ENCODE assay signal across 9 cellular contexts in the genomic region with DNA sequence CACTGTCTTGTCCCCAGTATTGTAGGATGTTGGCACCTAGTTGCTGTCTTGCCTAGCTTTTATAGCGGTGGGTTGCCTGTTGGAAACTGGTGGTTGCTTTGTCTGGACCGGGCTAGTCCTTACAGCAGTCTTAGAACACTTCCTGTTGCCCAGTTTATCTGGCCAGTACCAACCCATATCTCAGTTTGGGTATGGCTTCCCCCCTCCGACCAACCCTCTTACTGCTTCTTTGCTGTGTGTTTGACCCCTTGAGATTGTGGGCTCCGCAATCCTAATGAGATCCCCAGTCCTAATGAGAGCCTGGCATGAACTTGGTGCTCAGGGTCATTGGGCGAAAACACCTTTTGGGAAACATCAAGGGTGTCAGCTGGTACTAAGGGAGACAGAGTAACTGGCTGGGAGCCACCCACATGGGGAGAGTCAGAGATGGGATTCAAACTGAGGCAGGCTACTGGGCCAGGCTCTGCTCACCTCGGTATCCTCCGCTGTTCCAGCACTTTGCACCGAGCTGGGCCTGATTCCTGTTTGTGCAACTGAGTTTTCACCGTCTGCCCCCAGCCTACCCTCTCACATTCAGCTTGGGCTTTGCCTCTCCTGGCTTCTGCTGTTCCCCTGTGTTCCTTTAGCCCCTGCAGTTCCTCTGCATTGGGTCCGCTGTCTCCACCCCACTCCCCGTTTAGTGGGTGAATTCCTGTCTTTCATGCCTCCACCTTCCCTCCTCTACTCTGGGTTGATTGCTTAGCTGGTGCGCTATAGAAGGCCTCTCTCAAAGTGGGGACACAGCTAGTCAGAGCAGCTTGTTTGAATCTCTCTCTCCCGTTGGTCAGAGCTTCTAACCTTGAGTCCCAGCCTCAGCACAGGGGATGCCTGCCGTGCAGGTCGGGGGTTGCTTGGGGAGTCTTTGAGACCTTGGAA. TPM values are rescaled to one million over a fixed set of nuclear protein-coding genes. Genes with fewer than 3 reads are reported as not detected.
A peak's percentile ranks its signal among the peaks of the same experiment; 100 is the strongest.
DNase-seq lines count a peak whose midpoint lies in the region; ATAC-seq, FAIRE-seq and TF ChIP-seq lines count a peak whose summit lies in the region.
"Had no signal": no experiment of that assay in that cellular context is flagged by ENCODE, and none has a peak within 500 bp of the region (broad histone marks: within the 10 kb centered on the region; RNA-seq: fewer than 3 reads in every experiment).

No MANE protein-coding gene starts in this region.

- CTCF ChIA-PET in K562 (lab: Yijun Ruan, JAX; ENCODE audit: low intra/inter-chr PET ratio): interaction anchor here (0.6 kb wide), 1 partner anchor 38 kb away, joined by 3 read pairs; no protein-coding TSS in a partner anchor

- FAIRE-seq in K562 (lab: Jason Lieb, UNC) (peak; percentile 15), HTR-8/SVneo (lab: Jason Lieb, UNC) (no peak)

- H3K36me3 ChIP-seq in heart left ventricle: no peaks in the 10 kb centered on the region
- peaks cover 19% of the 10 kb centered on the region; the same call in 2 of the 3 replicates for H3K36me3 ChIP-seq in K562 (ENCODE audit: control insufficient read depth, insufficient read depth, low read length)
- H3K36me3 ChIP-seq in mucosa of stomach (ENCODE audit: control insufficient read depth, insufficient read depth, low read length): no peaks in the 10 kb centered on the region
- H3K36me3 ChIP-seq in vagina: no peaks in the 10 kb centered on the region

- TF ChIP-seq POLR2A in heart left ventricle (IDR thresholded peaks at IDR 0.05) (no peak), K562 (conservative IDR thresholded peaks at IDR 0.05) (no peak), vagina (IDR thresholded peaks at IDR 0.05) (no peak)

- TF ChIP-seq CTCF in heart left ventricle (IDR thresholded peaks at IDR 0.05): no peak
- TF ChIP-seq CTCF in K562 (IDR thresholded peaks at IDR 0.05 in 2 of 3, conservative IDR thresholded peaks at IDR 0.05 in 1 of 3; ENCODE audit: insufficient read depth in 2 of 3, low read depth in 1 of 3, low read length in 3 of 3): 0 out of 6 replicates have a peak, but pooled peaks of 1 of the 3 experiments have one; percentile 1
- TF ChIP-seq CTCF in vagina (IDR thresholded peaks at IDR 0.05): no peak

- DNase-seq in heart left ventricle (no peak), left ventricle myocardium superior (no peak), K562 (ENCODE audit: extremely low read depth in 1 of 4, low spot score in 3 of 4) (peak in 1 of 4 experiments; percentile 54), vagina (ENCODE audit: extremely low spot score in 2 of 2) (no peak), AG08395 (ENCODE audit: low spot score) (no peak), HTR-8/SVneo (ENCODE audit: insufficient read length, low spot score) (no peak)

- H3K27ac ChIP-seq in heart left ventricle (peak overlapping the region in 10 of 12 donors; percentile 18 to 100 (median 60)), K562 (ENCODE audit: extremely low read depth, low read depth, low read length) (peak overlapping the region; percentile 98), vagina (peak overlapping the region; percentile 40)
- H3K27ac ChIP-seq: KMS-11 had no signal

- H3K4me1 ChIP-seq in heart left ventricle (peaks cover 4 to 76% (median 36%) of the 10 kb centered on the region in 12 donors), K562 (replicated peaks in 1 of 2; ENCODE audit: control insufficient read depth in 2 of 2, insufficient read depth in 2 of 2, low read length in 2 of 2) (peaks cover 62 to 77% of the 10 kb centered on the region in 2 experiments), mucosa of stomach (ENCODE audit: control insufficient read depth, insufficient read depth, low read length) (peaks cover 34% of the 10 kb centered on the region), vagina (peaks cover 48% of the 10 kb centered on the region)

- H3K4me2 ChIP-seq in K562 (ENCODE audit: insufficient read depth, low read length): peak overlapping the region; percentile 88

- H3K9ac ChIP-seq in K562 (ENCODE audit: insufficient read depth in 1 of 2, low read depth in 2 of 2, low read length in 2 of 2) (peak overlapping the region; percentile 93 to 98), mucosa of stomach (ENCODE audit: low read length) (peak overlapping the region; percentile 85)

- no peak overlapping the region for H2AFZ ChIP-seq in K562 (ENCODE audit: low read depth, low read length)

- no peaks in the 10 kb centered on the region for H3K9me1 ChIP-seq in K562 (ENCODE audit: control insufficient read depth, insufficient read depth, low read length)

- no peak for TF ChIP-seq RAD21 in K562 (CRISPR knock-in tag; conservative IDR thresholded peaks at IDR 0.05 in 1 of 2, IDR thresholded peaks at IDR 0.05 in 1 of 2)

- no peak for ATAC-seq in heart left ventricle
- ATAC-seq in left ventricle myocardium superior: no peak
- peak; percentile 2 for ATAC-seq in K562
- ATAC-seq in GM21737 (IDR thresholded peaks at IDR 0.05; ENCODE audit: unreplicated experiment): no peak

- H3K79me2 ChIP-seq in K562 (ENCODE audit: control insufficient read depth, insufficient read depth, low read length): peaks cover 69% of the 10 kb centered on the region

- no peaks in the 10 kb centered on the region for H4K20me1 ChIP-seq in K562 (replicated peaks; ENCODE audit: control insufficient read depth, insufficient read depth, low read length)

- peak overlapping the region in 10 of 12 donors; percentile 80 to 99 (median 90) for H3K4me3 ChIP-seq in heart left ventricle
- peak overlapping the region; percentile 94 for H3K4me3 ChIP-seq in K562
- peak overlapping the region; percentile 64 for H3K4me3 ChIP-seq in mucosa of stomach (ENCODE audit: low read length)
- H3K4me3 ChIP-seq in vagina: peak overlapping the region; percentile 69 to 89

- BruUV-seq in K562 (replicated peaks; lab: Mats Ljungman, UMichigan): TSS peak; percentile 51

- H3K27me3 ChIP-seq in heart left ventricle: no peaks in the 10 kb centered on the region
- no peaks in the 10 kb centered on the region; a peak in 1 of 5 replicates for H3K27me3 ChIP-seq in K562 (ENCODE audit: control insufficient read depth in 2 of 2, insufficient read depth in 2 of 2, low read length in 2 of 2)
- peaks cover 14% of the 10 kb centered on the region for H3K27me3 ChIP-seq in mucosa of stomach (ENCODE audit: control insufficient read depth, insufficient read depth, low read length)
- no peaks in the 10 kb centered on the region for H3K27me3 ChIP-seq in vagina

- intact Hi-C loops in heart left ventricle (cut with DNase I): loop anchor here in 4 of 10 donors (5.0 to 10.0 kb wide), 3 partner anchors 74 to 144 kb away; no protein-coding TSS in a partner anchor
- intact Hi-C loops in left ventricle myocardium superior (cut with micrococcal nuclease): no loop called here
- intact Hi-C loops in K562 (cut with micrococcal nuclease): no loop called here
- intact Hi-C loops in vagina (cut with DNase I): loop anchor here (10.0 kb wide), 1 partner anchor 84 kb away; no protein-coding TSS in a partner anchor

- 90 to 95% (median 94%) methylated on average over 14 to 15 of the region's 15 CpGs for WGBS in heart left ventricle, 4 donors
- WGBS in K562 (ENCODE audit: insufficient coverage, low coverage, missing lambda C conversion rate): 14% methylated on average over 15 of the region's 15 CpGs

- POLR2A ChIA-PET in K562 (lab: Yijun Ruan, JAX): interaction anchor here (0.6 to 3.9 kb wide), 18 partner anchors 12 to 959 kb away, joined by 3 to 17 read pairs (median 3); a partner anchor contains a TSS

- in situ Hi-C loops in K562 (cut with MboI): no loop called here

- TF ChIP-seq EP300 in K562 (IDR thresholded peaks at IDR 0.05; ENCODE audit: low read length): no peak

- no peaks in the 10 kb centered on the region for H3K9me3 ChIP-seq in heart left ventricle
- H3K9me3 ChIP-seq in K562 (replicated peaks; ENCODE audit: control insufficient read depth, insufficient read depth, low read depth, low read length): no peaks in the 10 kb centered on the region
- H3K9me3 ChIP-seq in mucosa of stomach (ENCODE audit: control insufficient read depth, low read length): no peaks in the 10 kb centered on the region
- no peaks in the 10 kb centered on the region for H3K9me3 ChIP-seq in vagina

TF ChIP-seq in K562, 482 proteins besides CTCF, POLR2A, EP300 and RAD21 (continues in another document):
- TF ChIP-seq ETV5 (CRISPR knock-in tag; IDR thresholded peaks at IDR 0.05; ENCODE audit: low read depth): 0 out of 2 replicates have a peak, but pooled peaks have one; percentile 29

RNA-seq across cellular contexts. Expression of a gene that starts 1.6 kb away (rescaled TPM):
- total RNA-seq in heart left ventricle: 10 to 100 TPM; 31.3 to 51.0 (median 34.5) TPM
- polyA plus RNA-seq in heart left ventricle: 10 to 100 TPM in 1 of 2 donors, 1 to 10 TPM in 1; 9.8 to 32.0 TPM
- total RNA-seq in left ventricle myocardium superior: 40.4 TPM
- 61.0 and 70.3 TPM in 2 replicates for total RNA-seq in K562 (2011; cell fraction: chromatin; rRNA removed; ENCODE audit: low replicate concordance)
- 50.4 and 54.0 TPM in 2 replicates for total RNA-seq in K562 (2011; cell fraction: nucleolus; rRNA removed)
- total RNA-seq in K562 (2011; cell fraction: nucleoplasm; rRNA removed): 45.9 and 49.3 TPM in 2 replicates
- total RNA-seq in K562 (2014; rRNA removed): 50.2 and 54.4 TPM in 2 replicates
- 44.8 and 45.5 TPM in 2 replicates for total RNA-seq in K562 (2014; rRNA removed; fragmentation: Illumina TruSeq; extraction: Trizol)
- total RNA-seq in K562 (2015; rRNA removed; fragmentation: Illumina TruSeq; extraction: Trizol): 55.8 and 57.7 TPM in 2 replicates
- total RNA-seq in K562 (2021): 55.4 and 59.6 TPM in 2 replicates
- polyA plus RNA-seq in K562 (2011; rRNA removed): 31.4 and 41.2 TPM in 2 replicates
- polyA plus RNA-seq in K562 (2011; cell fraction: cytosol; rRNA removed): 37.0 and 43.7 TPM in 2 replicates
- 37.0 and 46.2 TPM in 2 replicates for polyA plus RNA-seq in K562 (2011; cell fraction: nucleus; rRNA removed)
- polyA plus RNA-seq in K562 (2012): 45.4 TPM in 2 replicates
- polyA plus RNA-seq in K562 (2014; fragmentation: Illumina TruSeq; extraction: Trizol): 46.2 and 47.7 TPM in 2 replicates
- 1 to 10 TPM; 2.1 to 2.7 TPM for polyA plus RNA-seq in K562 (2014; fragmentation: Nextera tagmentation; extraction: Ambion mirVana)
- 43.3 and 50.8 TPM in 2 replicates for polyA plus RNA-seq in K562 (2014; rRNA removed)
- 51.1 and 64.3 TPM in 2 replicates for polyA minus RNA-seq in K562 (2011; rRNA and poly(A)+ RNA removed)
- 29.6 and 35.1 TPM in 2 replicates for polyA minus RNA-seq in K562 (2011; cell fraction: cytosol; rRNA and poly(A)+ RNA removed)
- polyA minus RNA-seq in K562 (2011; cell fraction: nucleus; rRNA and poly(A)+ RNA removed): 26.1 and 34.0 TPM in 2 replicates
- total RNA-seq in vagina: 35.4 TPM

Comparison
In these comparisons a context has a peak if more than half of its experiments do, and no peak if none do; other contexts are left out.
1. H3K27ac ChIP-seq: peak in every context shown above with its lines; median percentile 98 in K562; 60 in heart left ventricle; 40 in vagina.